Comparison of ENCODE assay signal across 8 cellular contexts in the genomic region with DNA sequence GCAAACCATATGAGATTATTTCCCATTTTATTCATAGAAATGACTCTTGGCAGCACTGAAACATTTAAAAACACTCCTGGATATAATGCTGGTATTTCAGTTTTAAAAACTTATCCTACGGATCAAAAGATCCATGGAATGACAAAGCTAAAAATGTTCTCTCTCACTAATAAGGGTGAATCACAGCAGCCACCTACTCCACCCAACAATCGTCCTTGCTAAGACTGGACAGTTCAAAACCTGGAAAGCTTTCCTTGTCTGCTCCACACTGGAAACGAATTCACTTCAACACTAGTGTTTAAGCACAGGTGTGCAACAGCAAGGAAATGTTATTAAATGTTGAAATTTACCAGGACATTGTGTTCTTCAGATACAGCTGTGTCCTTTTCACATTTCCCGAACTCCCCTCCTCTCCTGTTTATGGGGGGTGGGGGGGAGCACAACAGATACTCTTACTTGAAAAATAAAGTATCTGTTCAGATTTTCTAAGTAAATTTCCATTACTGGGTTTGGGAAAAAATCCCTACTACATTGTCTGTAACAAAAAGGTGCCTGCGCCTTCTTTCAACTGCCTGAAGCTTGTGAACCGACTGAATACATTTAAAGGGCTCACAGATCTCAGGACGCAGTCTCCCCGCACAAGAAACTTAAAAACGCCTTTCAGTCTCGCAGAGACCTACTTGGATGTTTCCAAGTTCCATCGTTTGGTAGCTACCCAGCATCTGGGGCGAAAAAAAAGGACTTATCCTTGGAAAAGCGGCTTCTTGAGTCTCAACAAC. TPM values are rescaled to one million over a fixed set of nuclear protein-coding genes. Genes with fewer than 3 reads are reported as not detected.
A peak's percentile ranks its signal among the peaks of the same experiment; 100 is the strongest.
DNase-seq lines count a peak whose midpoint lies in the region; ATAC-seq, FAIRE-seq and TF ChIP-seq lines count a peak whose summit lies in the region.

No MANE protein-coding gene starts in this region.

- peaks cover 55% of the 10 kb centered on the region for H3K4me1 Mint-ChIP-seq in activated CD4-positive, alpha-beta T cell treated with anti-CD3 and anti-CD28 coated beads for 36 hours

- TF ChIP-seq CTCF in pancreas (IDR thresholded peaks at IDR 0.05), result no peak

- no peaks in the 10 kb centered on the region for H3K27me3 Mint-ChIP-seq in activated CD4-positive, alpha-beta T cell treated with anti-CD3 and anti-CD28 coated beads for 36 hours

- DNase-seq in activated CD4-positive, alpha-beta T cell treated with anti-CD3 and anti-CD28 coated beads for 36 hours, result no peak
- DNase-seq in activated CD4-positive, alpha-beta T cell treated with anti-CD3 and anti-CD28 coated beads for 48 hours, result no peak
- peak; percentile 33 for DNase-seq in SW480 (ENCODE audit: low spot score)
- peak; percentile 41 for DNase-seq in fibroblast of gingiva (ENCODE audit: low read depth)
- DNase-seq in pancreas, result no peak
- no peak for DNase-seq in DMS114 treated with DMSO at 0.1 percent for 48 hours (lab: John Stamatoyannopoulos, UW; ENCODE audit: unreplicated experiment)
- no peak for DNase-seq in Ammon's horn (ENCODE audit: low spot score)

- no peak for ATAC-seq in activated CD4-positive, alpha-beta T cell treated with anti-CD3 and anti-CD28 coated beads for 36 hours
- ATAC-seq in pancreas, result peak in 3 of 4 donors; percentile 4 to 28 (median 13)
- no peak for ATAC-seq in GM18858 (IDR thresholded peaks at IDR 0.05; ENCODE audit: unreplicated experiment)

- H3K27me3 ChIP-seq in pancreas, result no peaks in the 10 kb centered on the region

- FAIRE-seq in pancreas (lab: Jason Lieb, UNC), result no peak

- peaks cover 50% of the 10 kb centered on the region for H3K36me3 Mint-ChIP-seq in activated CD4-positive, alpha-beta T cell treated with anti-CD3 and anti-CD28 coated beads for 36 hours (ENCODE audit: low read depth)

- peaks cover 0 to 29% (median 16%) of the 10 kb centered on the region in 3 donors for H3K4me1 ChIP-seq in pancreas

- POLR2A ChIA-PET in activated CD4-positive, alpha-beta T cell treated with anti-CD3 and anti-CD28 coated beads for 36 hours (lab: Charles Lee), result interaction anchor here (0.6 to 2.0 kb wide), 11 partner anchors 11 to 214 kb away, joined by 3 to 21 read pairs (median 4); a partner anchor contains a TSS

- H3K9me3 ChIP-seq in pancreas, result no peaks in the 10 kb centered on the region

- CTCF ChIA-PET in activated CD4-positive, alpha-beta T cell treated with anti-CD3 and anti-CD28 coated beads for 36 hours (lab: Charles Lee), result interaction anchor here (0.8 to 1.9 kb wide), 5 partner anchors 10 to 170 kb away, joined by 3 to 11 read pairs (median 4); no protein-coding TSS in a partner anchor

- H3K4me3 Mint-ChIP-seq in activated CD4-positive, alpha-beta T cell treated with anti-CD3 and anti-CD28 coated beads for 36 hours, result peak overlapping the region; percentile 99

- H3K27ac ChIP-seq in pancreas, result peak overlapping the region; percentile 87 to 95 (median 92)

- intact Hi-C loops in activated CD4-positive, alpha-beta T cell treated with anti-CD3 and anti-CD28 coated beads for 36 hours (cut with DNase I, micrococcal nuclease), result no loop called here
- intact Hi-C loops in pancreas (cut with DNase I), result no loop called here

- 4% methylated on average over 13 of the region's 13 CpGs for WGBS in pancreas, 2 donors

- H3K4me3 ChIP-seq in pancreas, result peak overlapping the region; percentile 51 to 88 (median 60)

- peak overlapping the region; percentile 95 for H3K27ac Mint-ChIP-seq in activated CD4-positive, alpha-beta T cell treated with anti-CD3 and anti-CD28 coated beads for 36 hours

- H3K36me3 ChIP-seq in pancreas, result no peaks in the 10 kb centered on the region

- H3K9me3 Mint-ChIP-seq in activated CD4-positive, alpha-beta T cell treated with anti-CD3 and anti-CD28 coated beads for 36 hours (ENCODE audit: low read depth), result no peaks in the 10 kb centered on the region

RNA-seq across cellular contexts. Expression of a gene that starts 1.4 kb away (rescaled TPM):
- total RNA-seq in activated CD4-positive, alpha-beta T cell treated with anti-CD3 and anti-CD28 coated beads for 36 hours, result 100 to 1,000 TPM; 370 to 508 TPM
- total RNA-seq in pancreas, result 100 to 1,000 TPM; 127 to 170 (median 161) TPM
- polyA plus RNA-seq in pancreas, result 100 to 1,000 TPM in 1 of 2 donors, 10 to 100 TPM in 1; 70.1 to 131 TPM

Comparison
In these comparisons a context has a peak if more than half of its experiments do, and no peak if none do; other contexts are left out.
1. ATAC-seq: peak in pancreas (3 of 4); none in activated CD4-positive, alpha-beta T cell treated with anti-CD3 and anti-CD28 coated beads for 36 hours (single experiment) and GM18858 (single experiment).
2. DNase-seq: peak in SW480 (single experiment) and fibroblast of gingiva (single experiment); none in activated CD4-positive, alpha-beta T cell treated with anti-CD3 and anti-CD28 coated beads for 36 hours (single experiment), activated CD4-positive, alpha-beta T cell treated with anti-CD3 and anti-CD28 coated beads for 48 hours (single experiment), pancreas (0 of 6), DMS114 treated with DMSO at 0.1 percent for 48 hours (single experiment) and Ammon's horn (single experiment).